12 cellular contexts compared by ENCODE assay signal in the genomic region with DNA sequence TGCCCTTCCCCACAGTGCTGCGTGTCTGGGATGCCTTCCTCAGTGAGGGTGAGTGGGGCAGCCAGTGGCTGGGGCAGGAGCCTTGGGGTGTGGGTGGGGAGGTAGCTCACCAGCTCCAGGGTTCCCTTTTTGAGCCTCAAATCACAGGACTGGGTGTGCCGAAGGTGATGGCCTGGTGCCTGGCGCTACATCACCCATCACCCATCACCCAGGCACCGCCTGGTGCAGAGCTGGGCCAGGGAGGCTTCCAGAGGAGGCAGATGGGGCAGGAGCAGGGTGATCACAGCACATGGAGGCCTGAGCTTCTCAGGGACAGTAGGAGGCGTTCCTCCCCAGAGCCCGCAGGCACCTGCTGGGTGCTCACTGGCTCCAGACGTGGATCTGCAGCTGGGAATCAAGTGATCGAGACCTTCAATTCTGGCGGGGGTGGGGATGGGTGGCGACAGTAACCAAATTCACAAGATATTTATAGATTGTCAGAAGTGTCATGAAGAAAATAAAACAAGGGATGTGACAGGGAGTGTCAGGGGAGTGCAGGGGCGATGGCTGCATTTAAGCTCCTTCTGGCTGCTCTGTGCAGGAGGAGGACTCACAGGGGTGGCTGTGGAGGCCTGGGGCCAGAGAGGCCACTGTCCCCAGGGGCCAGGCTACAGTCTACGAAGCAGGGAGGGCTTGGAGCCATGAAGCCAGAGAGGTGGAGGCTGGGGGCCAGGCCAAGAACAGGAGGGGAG. TPM values are rescaled to one million over a fixed set of nuclear protein-coding genes. Genes with fewer than 3 reads are reported as not detected.
DNase-seq lines count a peak whose midpoint lies in the region; ATAC-seq and TF ChIP-seq lines count a peak whose summit lies in the region.
"Had no signal": no experiment of that assay in that cellular context is flagged by ENCODE, and none has a peak within 500 bp of the region (broad histone marks: within the 10 kb centered on the region; RNA-seq: fewer than 3 reads in every experiment).

No MANE protein-coding gene starts in this region.

- no peak for TF ChIP-seq POLR2A in adrenal gland (IDR thresholded peaks at IDR 0.05)

- H3K9me3 ChIP-seq in SK-N-SH (no peaks in the 10 kb centered on the region), hepatocyte (ENCODE audit: low read depth) (no peaks in the 10 kb centered on the region), adrenal gland (replicated peaks in 1 of 3) (no peaks in the 10 kb centered on the region)
- H3K9me3 ChIP-seq: thoracic aorta had no signal

- H3K27ac Mint-ChIP-seq in endothelial cell (ENCODE audit: unreplicated experiment), result peak overlapping the region; percentile 64
- peak overlapping the region; percentile 93 for H3K27ac Mint-ChIP-seq in stimulated activated naive B cell treated with anti-CD40 and anti-IgM and Interleukin-4, amounts not matched to agents 10 μg/mL and 1 μg/mL and 100 μg/mL, for 72 hours

- ATAC-seq in stimulated activated naive B cell treated with anti-CD40 and anti-IgM and Interleukin-4, amounts not matched to agents 10 μg/mL and 1 μg/mL and 100 μg/mL, for 72 hours (replicated peaks), result no peak

- intact Hi-C loops in adrenal gland (cut with DNase I), result loop anchor here in 1 of 2 donors (5.0 kb wide), 1 partner anchor 100 kb away; a partner anchor contains a TSS

- peak overlapping the region; percentile 59 for H3K4me3 Mint-ChIP-seq in endothelial cell (ENCODE audit: unreplicated experiment)
- H3K4me3 Mint-ChIP-seq in stimulated activated naive B cell treated with anti-CD40 and anti-IgM and Interleukin-4, amounts not matched to agents 10 μg/mL and 1 μg/mL and 100 μg/mL, for 72 hours, result peak overlapping the region; percentile 8 to 70

- H3K9me3 Mint-ChIP-seq in endothelial cell (ENCODE audit: unreplicated experiment), result no peaks in the 10 kb centered on the region
- H3K9me3 Mint-ChIP-seq in stimulated activated naive B cell treated with anti-CD40 and anti-IgM and Interleukin-4, amounts not matched to agents 10 μg/mL and 1 μg/mL and 100 μg/mL, for 72 hours, result no peaks in the 10 kb centered on the region
- H3K9me3 Mint-ChIP-seq: CD14-positive monocyte had no signal

- H3K4me1 Mint-ChIP-seq in endothelial cell (ENCODE audit: unreplicated experiment), result peaks cover 28% of the 10 kb centered on the region
- peaks cover 72 to 92% of the 10 kb centered on the region in 2 donors for H3K4me1 Mint-ChIP-seq in stimulated activated naive B cell treated with anti-CD40 and anti-IgM and Interleukin-4, amounts not matched to agents 10 μg/mL and 1 μg/mL and 100 μg/mL, for 72 hours

- no peak overlapping the region for H3K4me2 ChIP-seq in SK-N-SH
- H3K4me2 ChIP-seq in hepatocyte, result no peak overlapping the region

- no peak overlapping the region for H3K27ac ChIP-seq in SK-N-SH (ENCODE audit: low read depth in 2 of 2, low read length in 1 of 2)
- no peak overlapping the region for H3K27ac ChIP-seq in hepatocyte
- no peak overlapping the region for H3K27ac ChIP-seq in adrenal gland
- H3K27ac ChIP-seq: thoracic aorta had no signal

- H3K36me3 ChIP-seq in SK-N-SH (replicated peaks in 1 of 2; ENCODE audit: control insufficient read depth in 1 of 2, insufficient read depth in 2 of 2, low read length in 1 of 2) (no peaks in the 10 kb centered on the region), hepatocyte (replicated peaks; ENCODE audit: insufficient read depth, low read depth) (no peaks in the 10 kb centered on the region), adrenal gland (replicated peaks in 1 of 2) (no peaks in the 10 kb centered on the region)
- H3K36me3 ChIP-seq: thoracic aorta had no signal

- no peak overlapping the region for H3K9ac ChIP-seq in SK-N-SH

- POLR2A ChIA-PET in SK-N-SH (lab: Yijun Ruan, JAX), result no interaction called here

- TF ChIP-seq CTCF in SK-N-SH (IDR thresholded peaks at IDR 0.05) (no peak), endothelial cell (IDR thresholded peaks at IDR 0.05; ENCODE audit: unreplicated experiment) (no peak), hepatocyte (IDR thresholded peaks at IDR 0.05; ENCODE audit: poor library complexity) (no peak), adrenal gland (IDR thresholded peaks at IDR 0.05) (no peak)

- DNase-seq in activated CD8-positive, alpha-beta memory T cell treated with anti-CD3 and anti-CD28 coated beads for 24 hours, result peak; percentile 80
- DNase-seq in activated CD8-positive, alpha-beta memory T cell treated with anti-CD3 and anti-CD28 coated beads, Interleukin-2, amount 50 U/mL, for 48 hours, result no peak
- DNase-seq in SK-N-SH (peak; percentile 36), endothelial cell (ENCODE audit: low spot score) (no peak), hepatocyte (ENCODE audit: low spot score) (no peak), adrenal gland (no peak), NCI-H128 (lab: John Stamatoyannopoulos, UW; ENCODE audit: unreplicated experiment) (no peak)
- DNase-seq in stimulated activated naive B cell treated with anti-CD40 and anti-IgM and Interleukin-4, amounts not matched to agents 10 μg/mL and 1 μg/mL and 100 μg/mL, for 72 hours, result no peak
- DNase-seq: activated effector memory CD4-positive, alpha-beta T cell treated with anti-CD3 and anti-CD28 coated beads, Interleukin-2, amount 50 U/mL, for 16 hours had no signal

- H3K4me1 ChIP-seq in SK-N-SH (ENCODE audit: control insufficient read depth in 1 of 2, insufficient read depth in 2 of 2, low read depth in 1 of 2, low read length in 1 of 2) (peaks cover 1 to 2% of the 10 kb centered on the region in 2 experiments; a peak in 2 of 4 replicates), hepatocyte (ENCODE audit: insufficient read depth) (peaks cover 3% of the 10 kb centered on the region), adrenal gland (replicated peaks in 1 of 2) (peaks cover 0 to 4% of the 10 kb centered on the region in 2 donors)

- H3K9me2 ChIP-seq in SK-N-SH, result no peaks in the 10 kb centered on the region
- H3K9me2 ChIP-seq in hepatocyte (replicated peaks; ENCODE audit: insufficient read depth), result no peaks in the 10 kb centered on the region

- H3K79me2 ChIP-seq in SK-N-SH (ENCODE audit: insufficient read depth) (no peaks in the 10 kb centered on the region), hepatocyte (no peaks in the 10 kb centered on the region)

- TF ChIP-seq RAD21 in SK-N-SH (IDR thresholded peaks at IDR 0.05; ENCODE audit: low read length), result no peak

- H3F3A ChIP-seq in SK-N-SH (replicated peaks; ENCODE audit: insufficient read depth), result no peaks in the 10 kb centered on the region

- TF ChIP-seq EP300 in SK-N-SH (IDR thresholded peaks at IDR 0.05; ENCODE audit: borderline replicate concordance in 1 of 2, low read depth in 1 of 2, low read length in 1 of 2), result no peak

- no peaks in the 10 kb centered on the region for H3K27me3 ChIP-seq in SK-N-SH (ENCODE audit: insufficient read depth)
- H3K27me3 ChIP-seq in hepatocyte, result no peaks in the 10 kb centered on the region
- peaks cover 24% of the 10 kb centered on the region for H3K27me3 ChIP-seq in adrenal gland

- CTCF ChIA-PET in SK-N-SH (lab: Yijun Ruan, JAX), result interaction anchor here (0.9 to 1.6 kb wide), 3 partner anchors 14 to 99 kb away, joined by 3 to 4 read pairs (median 3); no protein-coding TSS in a partner anchor

- H3K4me3 ChIP-seq in SK-N-SH (ENCODE audit: low read depth in 2 of 2, low read length in 1 of 2) (no peak overlapping the region), hepatocyte (no peak overlapping the region), adrenal gland (no peak overlapping the region)
- H3K4me3 ChIP-seq: thoracic aorta had no signal

- peaks cover 4% of the 10 kb centered on the region for H3K36me3 Mint-ChIP-seq in endothelial cell (ENCODE audit: low read depth, unreplicated experiment)
- H3K36me3 Mint-ChIP-seq in stimulated activated naive B cell treated with anti-CD40 and anti-IgM and Interleukin-4, amounts not matched to agents 10 μg/mL and 1 μg/mL and 100 μg/mL, for 72 hours, result peaks cover 28 to 41% of the 10 kb centered on the region in 2 donors

- no peak overlapping the region for H2AFZ ChIP-seq in SK-N-SH (ENCODE audit: low read depth)
- no peak overlapping the region for H2AFZ ChIP-seq in hepatocyte

- H4K20me1 ChIP-seq in SK-N-SH (ENCODE audit: insufficient read depth) (no peaks in the 10 kb centered on the region), hepatocyte (ENCODE audit: insufficient read depth, poor library complexity, severe bottlenecking) (no peaks in the 10 kb centered on the region)

- WGBS in SK-N-SH (ENCODE audit: low lambda C conversion rate), result 63% methylated on average over 8 of the region's 12 CpGs
- 70% methylated on average over 12 of the region's 12 CpGs for WGBS in hepatocyte (ENCODE audit: low lambda C conversion rate, missing lambda C conversion rate)
- WGBS in adrenal gland, 4 donors, result 39 to 59% (median 55%) methylated on average over 8 to 12 of the region's 12 CpGs

- peaks cover 6% of the 10 kb centered on the region for H3K27me3 Mint-ChIP-seq in endothelial cell (ENCODE audit: unreplicated experiment)
- H3K27me3 Mint-ChIP-seq in stimulated activated naive B cell treated with anti-CD40 and anti-IgM and Interleukin-4, amounts not matched to agents 10 μg/mL and 1 μg/mL and 100 μg/mL, for 72 hours, result no peaks in the 10 kb centered on the region

RNA-seq across cellular contexts. Expression of a gene that starts 3.3 kb away (rescaled TPM):
- polyA plus RNA-seq in SK-N-SH (2012; rRNA removed) (0.05 TPM in 1 of 2 replicates, not detected in the other), hepatocyte (0.07 and 0.26 TPM in 2 replicates), adrenal gland (10 to 100 TPM in 1 of 3 donors, 1 to 10 TPM in 1, under 1 TPM in 1; 0.35 to 16.5 (median 4.6) TPM)
- not detected in 2 replicates for polyA plus RNA-seq in SK-N-SH (2012; cell fraction: cytosol; rRNA removed)
- polyA plus RNA-seq in SK-N-SH (2012; cell fraction: nucleus; rRNA removed), result 0.08 and 0.31 TPM in 2 replicates
- total RNA-seq in endothelial cell (ENCODE audit: unreplicated experiment) (13.2 TPM), hepatocyte (0.16 TPM in 1 of 2 replicates, not detected in the other), adrenal gland (1 to 10 TPM in 6 of 8 donors, under 1 TPM in 1, not detected in 1; 0.49 to 9.1 (median 3.7) TPM)
- total RNA-seq: RPMI7951 had no signal

RNA-seq across cellular contexts. Expression of a gene that starts 5.5 kb away (rescaled TPM):
- polyA plus RNA-seq in SK-N-SH (2012; rRNA removed), result 210 and 261 TPM in 2 replicates
- 130 and 175 TPM in 2 replicates for polyA plus RNA-seq in SK-N-SH (2012; cell fraction: cytosol; rRNA removed)
- polyA plus RNA-seq in SK-N-SH (2012; cell fraction: nucleus; rRNA removed), result 181 and 248 TPM in 2 replicates
- 249 TPM for total RNA-seq in endothelial cell (ENCODE audit: unreplicated experiment)
- 146 and 152 TPM in 2 replicates for total RNA-seq in hepatocyte
- polyA plus RNA-seq in hepatocyte, result 242 TPM in 2 replicates
- 100 to 1,000 TPM; 126 to 289 (median 161) TPM for total RNA-seq in adrenal gland
- polyA plus RNA-seq in adrenal gland, result 100 to 1,000 TPM; 105 to 140 (median 116) TPM

RNA-seq across cellular contexts. Expression of a gene that starts 8.3 kb away (rescaled TPM):
- polyA plus RNA-seq in SK-N-SH (2012; rRNA removed) (0.15 and 0.23 TPM in 2 replicates), hepatocyte (7.7 and 11.5 TPM in 2 replicates), adrenal gland (under 1 TPM; 0.37 to 0.56 (median 0.51) TPM)
- 0.05 and 0.09 TPM in 2 replicates for polyA plus RNA-seq in SK-N-SH (2012; cell fraction: cytosol; rRNA removed)
- polyA plus RNA-seq in SK-N-SH (2012; cell fraction: nucleus; rRNA removed), result 1.3 and 1.9 TPM in 2 replicates
- total RNA-seq in endothelial cell (ENCODE audit: unreplicated experiment) (not detected), hepatocyte (0.92 and 2.4 TPM in 2 replicates), adrenal gland (under 1 TPM in 7 of 8 donors, not detected in 1; 0.10 to 0.80 (median 0.32) TPM)
- total RNA-seq: RPMI7951 had no signal
- polyA plus RNA-seq: CD14-positive monocyte had no signal

RNA-seq across cellular contexts. Expression of a gene that starts 15.3 kb away (rescaled TPM):
- polyA plus RNA-seq in SK-N-SH (2012; rRNA removed) (21.5 and 22.3 TPM in 2 replicates), hepatocyte (20.2 and 25.0 TPM in 2 replicates), adrenal gland (10 to 100 TPM in 2 of 3 donors, 1 to 10 TPM in 1; 5.4 to 57.7 (median 36.2) TPM)
- polyA plus RNA-seq in SK-N-SH (2012; cell fraction: cytosol; rRNA removed), result 4.8 and 8.6 TPM in 2 replicates
- 100 and 114 TPM in 2 replicates for polyA plus RNA-seq in SK-N-SH (2012; cell fraction: nucleus; rRNA removed)
- total RNA-seq in endothelial cell (ENCODE audit: unreplicated experiment) (18.4 TPM), hepatocyte (17.3 and 24.0 TPM in 2 replicates), adrenal gland (10 to 100 TPM in 7 of 8 donors, 1 to 10 TPM in 1; 9.1 to 29.0 (median 15.0) TPM)

RNA-seq across cellular contexts. Expression of a gene that starts 21.2 kb away (rescaled TPM):
- polyA plus RNA-seq in SK-N-SH (2012; rRNA removed) (52.0 and 53.2 TPM in 2 replicates), hepatocyte (105 and 107 TPM in 2 replicates), adrenal gland (100 to 1,000 TPM in 1 of 3 donors, 10 to 100 TPM in 2; 36.6 to 111 (median 78.6) TPM)
- polyA plus RNA-seq in SK-N-SH (2012; cell fraction: cytosol; rRNA removed), result 26.2 and 38.7 TPM in 2 replicates
- polyA plus RNA-seq in SK-N-SH (2012; cell fraction: nucleus; rRNA removed), result 115 and 134 TPM in 2 replicates
- total RNA-seq in endothelial cell (ENCODE audit: unreplicated experiment) (44.2 TPM), hepatocyte (59.9 and 65.0 TPM in 2 replicates), adrenal gland (10 to 100 TPM; 37.4 to 96.6 (median 50.0) TPM)

Comparison
In these comparisons a context has a peak if more than half of its experiments do, and no peak if none do; other contexts are left out.
1. DNase-seq: peak in activated CD8-positive, alpha-beta memory T cell treated with anti-CD3 and anti-CD28 coated beads for 24 hours (single experiment) and SK-N-SH (single experiment); none in activated CD8-positive, alpha-beta memory T cell treated with anti-CD3 and anti-CD28 coated beads, Interleukin-2, amount 50 U/mL, for 48 hours (single experiment), endothelial cell (single experiment), stimulated activated naive B cell treated with anti-CD40 and anti-IgM and Interleukin-4, amounts not matched to agents 10 μg/mL and 1 μg/mL and 100 μg/mL, for 72 hours (single experiment), hepatocyte (single experiment), adrenal gland (0 of 7) and NCI-H128 (single experiment).